ENCODE assay signal across 8 cellular contexts in the genomic region with DNA sequence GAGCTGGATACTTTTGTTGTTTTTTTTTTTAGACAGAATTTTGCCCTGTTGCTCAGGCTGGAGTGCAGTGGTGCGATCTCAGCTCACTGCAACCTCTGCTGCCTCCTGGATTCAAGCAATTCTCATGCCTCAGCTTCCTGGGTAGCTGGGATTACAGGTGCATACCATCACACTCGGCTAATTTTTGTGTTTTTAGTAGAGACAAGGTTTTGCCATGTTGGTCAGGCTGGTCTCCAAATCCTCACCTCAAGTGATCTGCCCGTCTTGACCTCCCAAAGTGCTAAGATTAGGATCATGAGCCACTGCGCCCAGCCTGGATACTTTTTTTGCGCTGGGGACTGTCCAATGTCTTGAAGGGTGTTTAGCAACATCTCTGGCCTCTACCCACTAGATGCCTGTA.
"Had no signal": no experiment of that assay in that cellular context is flagged by ENCODE, and none has a peak within 500 bp of the region (broad histone marks: within the 10 kb centered on the region; RNA-seq: fewer than 3 reads in every experiment).

No MANE protein-coding gene starts in this region.

- H3K27ac Mint-ChIP-seq: IgD-negative memory B cell had no signal

- H3K4me3 ChIP-seq: K562 had no signal

- H3K36me3 Mint-ChIP-seq: IgD-negative memory B cell had no signal

- H3K4me2 ChIP-seq: KMS-11 had no signal

- ATAC-seq: K562 had no signal

- DNase-seq: IMR-90, KBM-7, KG1 had no signal

- FAIRE-seq: HTR-8/SVneo, K562 had no signal

- H3K27ac ChIP-seq: HL-60, KMS-11 had no signal

- H3K4me3 Mint-ChIP-seq: IgD-negative memory B cell had no signal

- H3K9ac ChIP-seq: KMS-11 had no signal
